Comparison of ENCODE assay signal across 8 cellular contexts in genomic region chr5:133052317-133053175, GRCh38. TPM values are rescaled to one million over a fixed set of nuclear protein-coding genes. Genes with fewer than 3 reads are reported as not detected.
DNase-seq lines count a peak whose midpoint lies in the region; ATAC-seq and TF ChIP-seq lines count a peak whose summit lies in the region.

No MANE protein-coding gene starts in this region.

- peak overlapping the region; percentile 100 for H3K27ac Mint-ChIP-seq in natural killer cell treated with Interleukin-12 subunit alpha and Interleukin-12 subunit beta and Interleukin-15 and Interleukin-18, amount 100 ng/mL, for 72 hours

- POLR2A ChIA-PET in OCI-LY7 (lab: Charles Lee), result interaction anchor here (0.6 to 5.9 kb wide), 13 partner anchors 8 to 951 kb away, joined by 3 to 70 read pairs (median 4); partner anchors contain the start of genes AFF4 and ZCCHC10

- H3K4me3 ChIP-seq in AG09309 (ENCODE audit: control insufficient read depth, low read depth, low read length) (peak overlapping the region; percentile 98), OCI-LY7 (ENCODE audit: low read depth, low read length, poor library complexity, severe bottlenecking) (peak overlapping the region; percentile 99), stomach (peak overlapping the region; percentile 78 to 88 (median 88))

- H3K27me3 ChIP-seq in stomach, result no peaks in the 10 kb centered on the region

- no peaks in the 10 kb centered on the region for H3K9me2 ChIP-seq in OCI-LY7 (ENCODE audit: insufficient read depth, low read length)

- TF ChIP-seq POLR2A in stomach (IDR thresholded peaks at IDR 0.05), result no peak

- H3K9me3 ChIP-seq in OCI-LY7 (ENCODE audit: low read length) (no peaks in the 10 kb centered on the region), stomach (no peaks in the 10 kb centered on the region)

- DNase-seq in AG09309 (ENCODE audit: low read depth) (no peak), OCI-LY7 (ENCODE audit: low spot score) (peak; percentile 75), activated T-helper 1 cell treated with Interleukin-2 at 50 U/mL for 16 hours (ENCODE audit: low read depth) (peak; percentile 15), fibroblast of peridontal ligament (ENCODE audit: extremely low read depth) (peak; percentile 43), stomach (peak; percentile 66)
- DNase-seq in natural killer cell treated with Interleukin-12 subunit alpha and Interleukin-12 subunit beta and Interleukin-15 and Interleukin-18, amount 100 ng/mL, for 72 hours (ENCODE audit: low spot score), result peak; percentile 80

- peak overlapping the region; percentile 95 for H3K4me3 Mint-ChIP-seq in natural killer cell treated with Interleukin-12 subunit alpha and Interleukin-12 subunit beta and Interleukin-15 and Interleukin-18, amount 100 ng/mL, for 72 hours

- intact Hi-C loops in OCI-LY7 (cut with micrococcal nuclease; ENCODE audit: unreplicated experiment) (no loop called here), stomach (cut with DNase I; ENCODE audit: low total_unique reads) (no loop called here)

- TF ChIP-seq EP300 in stomach (IDR thresholded peaks at IDR 0.05), result no peak

- no peaks in the 10 kb centered on the region for H3K9me3 Mint-ChIP-seq in natural killer cell treated with Interleukin-12 subunit alpha and Interleukin-12 subunit beta and Interleukin-15 and Interleukin-18, amount 100 ng/mL, for 72 hours

- TF ChIP-seq CTCF in AG09309 (IDR thresholded peaks at IDR 0.05; ENCODE audit: control insufficient read depth, insufficient read depth, low read depth, low read length, missing control alignments) (no peak), OCI-LY7 (conservative IDR thresholded peaks at IDR 0.05; ENCODE audit: low read length) (no peak), stomach (IDR thresholded peaks at IDR 0.05) (no peak)

- no peaks in the 10 kb centered on the region for H3K36me3 Mint-ChIP-seq in natural killer cell treated with Interleukin-12 subunit alpha and Interleukin-12 subunit beta and Interleukin-15 and Interleukin-18, amount 100 ng/mL, for 72 hours

- peaks cover 78% of the 10 kb centered on the region for H3K79me2 ChIP-seq in OCI-LY7 (ENCODE audit: insufficient read depth, low read depth, low read length)

- H3K27ac ChIP-seq in OCI-LY7 (ENCODE audit: low read depth, low read length, poor library complexity, severe bottlenecking), result peak overlapping the region; percentile 97
- H3K27ac ChIP-seq in stomach, result peak overlapping the region; percentile 97 to 99 (median 97)

- CTCF ChIA-PET in OCI-LY7 (lab: Charles Lee; ENCODE audit: unreplicated experiment), result no interaction called here

- H3K36me3 ChIP-seq in OCI-LY7 (ENCODE audit: insufficient read depth, low read length) (peaks cover 51% of the 10 kb centered on the region), stomach (no peaks in the 10 kb centered on the region)

- peak overlapping the region; percentile 93 for H3K4me2 ChIP-seq in OCI-LY7 (ENCODE audit: low read length)

- 0 to 1% (median 1%) methylated on average over 20 to 59 of the region's 59 CpGs for WGBS in stomach, 5 donors

- BruUV-seq in OCI-LY7 (replicated peaks; lab: Mats Ljungman, UMichigan), result no TSS peak

- H2AFZ ChIP-seq in OCI-LY7 (ENCODE audit: low read length), result no peak overlapping the region; the same call in 1 of the 2 replicates

- peaks cover 29 to 32% of the 10 kb centered on the region in 2 donors for H3K4me1 Mint-ChIP-seq in natural killer cell treated with Interleukin-12 subunit alpha and Interleukin-12 subunit beta and Interleukin-15 and Interleukin-18, amount 100 ng/mL, for 72 hours (ENCODE audit: low read depth in 2 of 2)

- no peaks in the 10 kb centered on the region for H3K27me3 Mint-ChIP-seq in natural killer cell treated with Interleukin-12 subunit alpha and Interleukin-12 subunit beta and Interleukin-15 and Interleukin-18, amount 100 ng/mL, for 72 hours

- peaks cover 17% of the 10 kb centered on the region for H4K20me1 ChIP-seq in OCI-LY7 (ENCODE audit: insufficient read depth, low read length)

- H3K4me1 ChIP-seq in OCI-LY7 (ENCODE audit: insufficient read depth, low read length, poor library complexity, severe bottlenecking) (peaks cover 45% of the 10 kb centered on the region), stomach (peaks cover 27 to 76% (median 51%) of the 10 kb centered on the region in 4 donors)

- ATAC-seq in GM18858 (IDR thresholded peaks at IDR 0.05; ENCODE audit: unreplicated experiment) (peak; percentile 20), HG03064 (IDR thresholded peaks at IDR 0.05; ENCODE audit: low read depth, unreplicated experiment) (peak; percentile 36)
- peak; percentile 50 to 59 for ATAC-seq in natural killer cell treated with Interleukin-12 subunit alpha and Interleukin-12 subunit beta and Interleukin-15 and Interleukin-18, amount 100 ng/mL, for 72 hours

RNA-seq across cellular contexts. Expression of gene HSPA4, which starts 0.7 kb away (rescaled TPM):
- total RNA-seq in OCI-LY7 (2014; rRNA removed; shearing (Covaris generic)), result 65.4 and 86.6 TPM in 2 replicates
- 190 and 226 TPM in 2 replicates for total RNA-seq in OCI-LY7 (2022)
- 100 to 1,000 TPM; 136 to 145 TPM for total RNA-seq in natural killer cell treated with Interleukin-12 subunit alpha and Interleukin-12 subunit beta and Interleukin-15 and Interleukin-18, amount 100 ng/mL, for 72 hours
- total RNA-seq in stomach, result 10 to 100 TPM; 21.6 to 79.1 (median 48.8) TPM
- polyA plus RNA-seq in stomach, result 10 to 100 TPM; 29.3 to 44.5 (median 29.9) TPM

RNA-seq across cellular contexts. Expression of gene ZCCHC10, which starts 26.2 kb away (rescaled TPM):
- 26.9 and 27.2 TPM in 2 replicates for total RNA-seq in OCI-LY7 (2014; rRNA removed; shearing (Covaris generic))
- total RNA-seq in OCI-LY7 (2022) (45.2 and 45.4 TPM in 2 replicates), stomach (10 to 100 TPM in 1 of 5 donors, 1 to 10 TPM in 3, under 1 TPM in 1; 0.29 to 16.5 (median 6.4) TPM)
- total RNA-seq in natural killer cell treated with Interleukin-12 subunit alpha and Interleukin-12 subunit beta and Interleukin-15 and Interleukin-18, amount 100 ng/mL, for 72 hours, result 10 to 100 TPM; 21.6 to 31.4 TPM
- polyA plus RNA-seq in stomach, result 10 to 100 TPM; 21.3 to 45.1 (median 23.3) TPM
